Comparison of ENCODE assay signal across 13 cellular contexts in the genomic region with DNA sequence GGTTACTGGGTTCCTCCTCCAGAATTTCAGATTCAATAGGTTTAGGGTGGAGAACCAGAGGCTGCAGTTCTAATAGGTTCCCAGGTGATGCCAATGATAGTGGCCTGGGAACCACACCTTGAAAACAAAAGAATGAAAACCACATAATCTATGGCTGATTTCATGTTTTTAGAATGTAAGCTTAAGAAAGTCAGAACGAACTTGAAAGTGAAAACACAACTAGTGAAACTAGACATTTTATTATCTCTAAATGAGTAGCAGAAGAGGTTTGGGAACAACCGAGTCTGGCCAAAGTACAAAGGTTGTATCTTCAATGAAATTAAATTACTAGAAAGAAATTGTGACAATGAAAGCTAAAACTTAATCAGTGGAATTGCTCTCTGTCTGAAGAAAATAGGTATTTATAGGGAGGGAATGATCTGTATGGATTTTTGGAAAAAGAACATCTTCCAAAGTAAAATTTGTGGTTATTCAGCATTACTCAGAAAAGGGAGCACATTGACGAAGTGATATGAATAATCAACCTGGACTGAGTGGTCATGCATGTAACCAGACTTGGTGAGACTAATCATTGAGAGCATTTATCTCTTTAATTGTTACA. TPM values are rescaled to one million over a fixed set of nuclear protein-coding genes. Genes with fewer than 3 reads are reported as not detected.
DNase-seq lines count a peak whose midpoint lies in the region; ATAC-seq and TF ChIP-seq lines count a peak whose summit lies in the region.
"Had no signal": no experiment of that assay in that cellular context is flagged by ENCODE, and none has a peak within 500 bp of the region (broad histone marks: within the 10 kb centered on the region; RNA-seq: fewer than 3 reads in every experiment).

No MANE protein-coding gene starts in this region.

- TF ChIP-seq CTCF in GM12864 (IDR thresholded peaks at IDR 0.05; ENCODE audit: low read depth, low read length, missing control alignments) (no peak), OCI-LY3 (IDR thresholded peaks at IDR 0.05; ENCODE audit: low read depth, low read length) (no peak), WTC11 (IDR thresholded peaks at IDR 0.05) (no peak), nephron progenitor cell (IDR thresholded peaks at IDR 0.05) (no peak)

- no peak overlapping the region for H3K27ac ChIP-seq in OCI-LY3 (ENCODE audit: low read length)
- H3K27ac ChIP-seq: cardiac muscle cell, HL-60 had no signal

- peaks cover 41% of the 10 kb centered on the region for H3K4me1 ChIP-seq in OCI-LY3 (ENCODE audit: low read length)

- H3K27me3 ChIP-seq in OCI-LY3 (ENCODE audit: low read depth, low read length): peaks cover 63% of the 10 kb centered on the region
- H3K27me3 ChIP-seq: cardiac muscle cell had no signal

- peak; percentile 79 for ATAC-seq in GM19035 (IDR thresholded peaks at IDR 0.05; ENCODE audit: unreplicated experiment)
- ATAC-seq in HG02852 (IDR thresholded peaks at IDR 0.05; ENCODE audit: unreplicated experiment): peak; percentile 90
- no peak for ATAC-seq in WTC11
- ATAC-seq in left ventricle myocardium superior: no peak

- POLR2A ChIA-PET in WTC11 (lab: Charles Lee): no interaction called here

- H3K9me3 Mint-ChIP-seq in WTC11 (no peaks in the 10 kb centered on the region), nephron progenitor cell (no peaks in the 10 kb centered on the region)

- H3K27me3 Mint-ChIP-seq in WTC11 (ENCODE audit: low read depth): no peaks in the 10 kb centered on the region
- H3K27me3 Mint-ChIP-seq in nephron progenitor cell (ENCODE audit: low read depth, poor library complexity): no peaks in the 10 kb centered on the region

- H3K9me3 ChIP-seq in OCI-LY3 (ENCODE audit: insufficient read depth, low read length): no peaks in the 10 kb centered on the region

- no peaks in the 10 kb centered on the region for H4K20me1 ChIP-seq in OCI-LY3 (ENCODE audit: insufficient read depth, low read length)

- intact Hi-C loops in left ventricle myocardium superior (cut with micrococcal nuclease): no loop called here

- no peaks in the 10 kb centered on the region for H3K79me2 ChIP-seq in OCI-LY3 (ENCODE audit: low read length)

- no peak overlapping the region for H3K9ac ChIP-seq in OCI-LY3 (ENCODE audit: low read length)

- CTCF ChIA-PET in WTC11 (lab: Charles Lee): interaction anchor here (1.8 kb wide), 1 partner anchor 25 kb away, joined by 4 read pairs; the partner anchor contains the start of gene CEP120

- DNase-seq in GM12864 (ENCODE audit: low read depth): peak; percentile 49
- DNase-seq in HuH-7.5 (ENCODE audit: low spot score): no peak
- no peak for DNase-seq in WTC11 (ENCODE audit: low spot score)
- no peak for DNase-seq in nephron progenitor cell
- DNase-seq in left ventricle myocardium superior: no peak
- DNase-seq: Calu3, NCI-H510A, occipital lobe had no signal

- no peak overlapping the region for H3K4me3 Mint-ChIP-seq in WTC11
- H3K4me3 Mint-ChIP-seq in nephron progenitor cell: no peak overlapping the region

- peak overlapping the region; percentile 65 for H3K4me2 ChIP-seq in OCI-LY3 (ENCODE audit: low read length)

- H3K4me3 ChIP-seq in GM12864 (ENCODE audit: low read depth, low read length) (no peak overlapping the region), OCI-LY3 (ENCODE audit: low read length) (peak overlapping the region; percentile 40)
- H3K4me3 ChIP-seq: cardiac muscle cell had no signal

- H3K4me1 Mint-ChIP-seq in WTC11 (peaks cover 13% of the 10 kb centered on the region), nephron progenitor cell (peaks cover 8% of the 10 kb centered on the region)

- H3K36me3 Mint-ChIP-seq in WTC11 (no peaks in the 10 kb centered on the region), nephron progenitor cell (ENCODE audit: low read depth) (no peaks in the 10 kb centered on the region)

- H2AFZ ChIP-seq in OCI-LY3 (ENCODE audit: low read depth, low read length): no peak overlapping the region

- H3K36me3 ChIP-seq in OCI-LY3 (replicated peaks; ENCODE audit: low read depth, low read length): no peaks in the 10 kb centered on the region
- H3K36me3 ChIP-seq: cardiac muscle cell had no signal

- H3K27ac Mint-ChIP-seq in WTC11: no peak overlapping the region
- no peak overlapping the region for H3K27ac Mint-ChIP-seq in nephron progenitor cell

TF ChIP-seq in WTC11, 78 proteins besides CTCF, POLR2A, EP300 and RAD21:
- no peak for TF ChIP-seq ZNF138 (CRISPR knock-in tag; conservative IDR thresholded peaks at IDR 0.05)
- TF ChIP-seq, protein P1, sequence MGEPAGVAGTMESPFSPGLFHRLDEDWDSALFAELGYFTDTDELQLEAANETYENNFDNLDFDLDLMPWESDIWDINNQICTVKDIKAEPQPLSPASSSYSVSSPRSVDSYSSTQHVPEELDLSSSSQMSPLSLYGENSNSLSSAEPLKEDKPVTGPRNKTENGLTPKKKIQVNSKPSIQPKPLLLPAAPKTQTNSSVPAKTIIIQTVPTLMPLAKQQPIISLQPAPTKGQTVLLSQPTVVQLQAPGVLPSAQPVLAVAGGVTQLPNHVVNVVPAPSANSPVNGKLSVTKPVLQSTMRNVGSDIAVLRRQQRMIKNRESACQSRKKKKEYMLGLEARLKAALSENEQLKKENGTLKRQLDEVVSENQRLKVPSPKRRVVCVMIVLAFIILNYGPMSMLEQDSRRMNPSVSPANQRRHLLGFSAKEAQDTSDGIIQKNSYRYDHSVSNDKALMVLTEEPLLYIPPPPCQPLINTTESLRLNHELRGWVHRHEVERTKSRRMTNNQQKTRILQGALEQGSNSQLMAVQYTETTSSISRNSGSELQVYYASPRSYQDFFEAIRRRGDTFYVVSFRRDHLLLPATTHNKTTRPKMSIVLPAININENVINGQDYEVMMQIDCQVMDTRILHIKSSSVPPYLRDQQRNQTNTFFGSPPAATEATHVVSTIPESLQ (CRISPR knock-in tag; IDR thresholded peaks at IDR 0.05): no peak
- TF ChIP-seq SMAD3 (CRISPR knock-in tag; IDR thresholded peaks at IDR 0.05; ENCODE audit: borderline replicate concordance): no peak
- TF ChIP-seq ESRRA (CRISPR knock-in tag; IDR thresholded peaks at IDR 0.05; ENCODE audit: borderline replicate concordance): no peak
- no peak for TF ChIP-seq ETV6 (CRISPR knock-in tag; IDR thresholded peaks at IDR 0.05)
- TF ChIP-seq, protein P2, sequence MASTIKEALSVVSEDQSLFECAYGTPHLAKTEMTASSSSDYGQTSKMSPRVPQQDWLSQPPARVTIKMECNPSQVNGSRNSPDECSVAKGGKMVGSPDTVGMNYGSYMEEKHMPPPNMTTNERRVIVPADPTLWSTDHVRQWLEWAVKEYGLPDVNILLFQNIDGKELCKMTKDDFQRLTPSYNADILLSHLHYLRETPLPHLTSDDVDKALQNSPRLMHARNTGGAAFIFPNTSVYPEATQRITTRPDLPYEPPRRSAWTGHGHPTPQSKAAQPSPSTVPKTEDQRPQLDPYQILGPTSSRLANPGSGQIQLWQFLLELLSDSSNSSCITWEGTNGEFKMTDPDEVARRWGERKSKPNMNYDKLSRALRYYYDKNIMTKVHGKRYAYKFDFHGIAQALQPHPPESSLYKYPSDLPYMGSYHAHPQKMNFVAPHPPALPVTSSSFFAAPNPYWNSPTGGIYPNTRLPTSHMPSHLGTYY (CRISPR knock-in tag; IDR thresholded peaks at IDR 0.05): no peak
- TF ChIP-seq, protein P3, sequence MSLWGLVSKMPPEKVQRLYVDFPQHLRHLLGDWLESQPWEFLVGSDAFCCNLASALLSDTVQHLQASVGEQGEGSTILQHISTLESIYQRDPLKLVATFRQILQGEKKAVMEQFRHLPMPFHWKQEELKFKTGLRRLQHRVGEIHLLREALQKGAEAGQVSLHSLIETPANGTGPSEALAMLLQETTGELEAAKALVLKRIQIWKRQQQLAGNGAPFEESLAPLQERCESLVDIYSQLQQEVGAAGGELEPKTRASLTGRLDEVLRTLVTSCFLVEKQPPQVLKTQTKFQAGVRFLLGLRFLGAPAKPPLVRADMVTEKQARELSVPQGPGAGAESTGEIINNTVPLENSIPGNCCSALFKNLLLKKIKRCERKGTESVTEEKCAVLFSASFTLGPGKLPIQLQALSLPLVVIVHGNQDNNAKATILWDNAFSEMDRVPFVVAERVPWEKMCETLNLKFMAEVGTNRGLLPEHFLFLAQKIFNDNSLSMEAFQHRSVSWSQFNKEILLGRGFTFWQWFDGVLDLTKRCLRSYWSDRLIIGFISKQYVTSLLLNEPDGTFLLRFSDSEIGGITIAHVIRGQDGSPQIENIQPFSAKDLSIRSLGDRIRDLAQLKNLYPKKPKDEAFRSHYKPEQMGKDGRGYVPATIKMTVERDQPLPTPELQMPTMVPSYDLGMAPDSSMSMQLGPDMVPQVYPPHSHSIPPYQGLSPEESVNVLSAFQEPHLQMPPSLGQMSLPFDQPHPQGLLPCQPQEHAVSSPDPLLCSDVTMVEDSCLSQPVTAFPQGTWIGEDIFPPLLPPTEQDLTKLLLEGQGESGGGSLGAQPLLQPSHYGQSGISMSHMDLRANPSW (CRISPR knock-in tag; conservative IDR thresholded peaks at IDR 0.05; ENCODE audit: low read depth): no peak
- TF ChIP-seq HMGA2 (CRISPR knock-in tag; IDR thresholded peaks at IDR 0.05): no peak
- no peak for TF ChIP-seq USF1 (CRISPR knock-in tag; IDR thresholded peaks at IDR 0.05)

RNA-seq across cellular contexts. Expression of gene CEP120, which starts 24.9 kb away (rescaled TPM):
- total RNA-seq in WTC11 (2021) (15.2 to 19.9 TPM (median 15.9 TPM) in 3 replicates), left ventricle myocardium superior (10.6 TPM)

Comparison
In these comparisons a context has a peak if more than half of its experiments do, and no peak if none do; other contexts are left out.
1. ATAC-seq: peak in GM19035 (single experiment) and HG02852 (single experiment); none in WTC11 (single experiment) and left ventricle myocardium superior (single experiment).